Comparison of ENCODE assay signal across 20 cellular contexts in the genomic region with DNA sequence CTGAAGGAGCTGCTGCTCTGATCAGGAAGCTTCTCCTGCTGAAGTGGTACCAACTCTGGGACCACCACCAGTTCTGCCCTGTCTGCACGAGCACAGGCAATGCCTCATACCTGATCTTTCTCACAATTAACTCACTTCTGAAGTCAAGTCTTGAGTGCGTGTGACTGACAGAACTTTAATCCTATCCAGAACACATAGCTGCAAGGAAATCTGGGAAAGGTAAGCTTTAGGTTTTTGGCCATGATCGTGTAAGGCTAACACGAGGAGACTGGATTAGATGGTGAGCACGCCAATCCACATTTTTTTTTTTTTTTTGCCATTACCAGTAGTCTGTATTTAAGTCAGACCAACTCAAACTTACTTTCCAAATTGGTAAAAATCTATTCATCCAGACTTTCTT.
DNase-seq lines count a peak whose midpoint lies in the region; ATAC-seq, FAIRE-seq and TF ChIP-seq lines count a peak whose summit lies in the region.
"Had no signal": no experiment of that assay in that cellular context is flagged by ENCODE, and none has a peak within 500 bp of the region (broad histone marks: within the 10 kb centered on the region; RNA-seq: fewer than 3 reads in every experiment).

No MANE protein-coding gene starts in this region.

- no peak overlapping the region for H3K4me2 ChIP-seq in H1 (ENCODE audit: insufficient read depth in 1 of 2, low read depth in 2 of 2, low read length in 2 of 2)

- CTCF ChIA-PET in H1 (lab: Charles Lee; ENCODE audit: partially characterized antibody): interaction anchor here (0.6 to 7.2 kb wide), 12 partner anchors 9 to 512 kb away, joined by 3 to 48 read pairs (median 3); no protein-coding TSS in a partner anchor

- WGBS in H1 (ENCODE audit: extremely low coverage in 1 of 2, insufficient coverage in 1 of 2, insufficient read length in 1 of 2, insufficient replicate concordance in 2 of 2, low coverage in 1 of 2, low lambda C conversion rate in 2 of 2, missing lambda C conversion rate in 1 of 2), 2 experiments: 88% methylated on average over 5 of the region's 5 CpGs; no CpG with 5 or more reads in 1 of the 2 experiments

- no peaks in the 10 kb centered on the region for H3K79me1 ChIP-seq in H1 (ENCODE audit: low read depth, low read length)

- H3K36me3 ChIP-seq in H1 (ENCODE audit: control insufficient read depth in 2 of 4, insufficient read depth in 4 of 4, low read length in 3 of 4): no peaks in the 10 kb centered on the region

- POLR2A ChIA-PET in H1 (lab: Charles Lee; ENCODE audit: partially characterized antibody): interaction anchor here (0.7 kb wide), 1 partner anchor 169 kb away, joined by 3 read pairs; no protein-coding TSS in a partner anchor

- H3K9me3 ChIP-seq in H1 (ENCODE audit: insufficient read depth in 2 of 2, low read depth in 1 of 2, low read length in 1 of 2): no peaks in the 10 kb centered on the region
- H3K9me3 ChIP-seq: Caco-2 had no signal

- no peak overlapping the region for H3K18ac ChIP-seq in H1 (ENCODE audit: extremely low read depth, low read length)

- no peak overlapping the region for H3K23ac ChIP-seq in H1 (ENCODE audit: insufficient read length)

- no peak overlapping the region for H4K91ac ChIP-seq in H1 (replicated peaks; ENCODE audit: insufficient read length, low read length)

- FAIRE-seq in H1 (lab: Jason Lieb, UNC): peak; percentile 28
- FAIRE-seq: G401.6, GM12892, GM19239 had no signal

- H2BK20ac ChIP-seq in H1 (ENCODE audit: low read length): no peak overlapping the region

- H3K4me3 ChIP-seq in H1 (ENCODE audit: extremely low read depth in 1 of 4, insufficient read depth in 2 of 4, low read depth in 3 of 4, low read length in 4 of 4): no peak overlapping the region
- H3K4me3 ChIP-seq: GM23248 had no signal

- no peak overlapping the region for H2BK12ac ChIP-seq in H1 (ENCODE audit: low read depth, low read length)

- DNase-seq in SK-N-DZ (ENCODE audit: low spot score) (peak; percentile 51), H1 (ENCODE audit: low read depth in 1 of 2, low spot score in 2 of 2) (no peak), NCI-H1105 treated with DMSO at 0.1 percent for 48 hours (lab: John Stamatoyannopoulos, UW) (no peak), NCI-H2227 (lab: John Stamatoyannopoulos, UW; ENCODE audit: unreplicated experiment) (no peak), mesenteric fat pad (ENCODE audit: low spot score) (no peak)
- DNase-seq in activated naive CD4-positive, alpha-beta T cell treated with Interleukin-2 at 50 U/mL for 16 hours: no peak
- DNase-seq: C1 segment of cervical spinal cord; Caco-2; CD4-positive, CD25-positive, alpha-beta regulatory T cell; CD8-positive, alpha-beta T cell; DMS153; DND-41; H9 had no signal

- TF ChIP-seq CTCF in 22Rv1 (IDR thresholded peaks at IDR 0.05) (no peak), H1 (IDR thresholded peaks at IDR 0.05; ENCODE audit: control extremely low read depth in 1 of 3, insufficient read depth in 1 of 3, low read depth in 1 of 3, low read length in 3 of 3) (no peak)

- no peak overlapping the region for H2BK15ac ChIP-seq in H1 (ENCODE audit: low read length)

- no peak overlapping the region for H2AK5ac ChIP-seq in H1 (ENCODE audit: low read depth, low read length)

- H3K56ac ChIP-seq in H1 (replicated peaks; ENCODE audit: insufficient read length, low read depth, low read length): no peak overlapping the region

- H3K27me3 ChIP-seq in H1 (replicated peaks in 1 of 4; ENCODE audit: control insufficient read depth in 3 of 4, extremely low read depth in 1 of 4, insufficient read depth in 3 of 4, low read length in 3 of 4): no peaks in the 10 kb centered on the region

- H2AFZ ChIP-seq in H1 (ENCODE audit: low read length): no peak overlapping the region
- H2AFZ ChIP-seq: GM23248 had no signal

- H3K27ac ChIP-seq in 22Rv1 (peak overlapping the region; percentile 47), H1 (ENCODE audit: low read depth, low read length) (no peak overlapping the region)
- H3K27ac ChIP-seq: GM23248 had no signal

- no peak overlapping the region for H2BK5ac ChIP-seq in H1 (ENCODE audit: low read depth, low read length)

- no peak for TF ChIP-seq EP300 in H1 (IDR thresholded peaks at IDR 0.05; ENCODE audit: borderline replicate concordance in 1 of 2, low read depth in 2 of 2, low read length in 2 of 2)

- no peak overlapping the region for H3K9ac ChIP-seq in H1 (replicated peaks in 1 of 4; ENCODE audit: extremely low read depth in 1 of 4, low read depth in 3 of 4, low read length in 3 of 4)
- H3K9ac ChIP-seq: GM23248 had no signal

- no peak overlapping the region for H3K14ac ChIP-seq in H1 (ENCODE audit: insufficient read length)

- no peaks in the 10 kb centered on the region for H3K79me2 ChIP-seq in H1 (ENCODE audit: control insufficient read depth in 1 of 2, insufficient read depth in 2 of 2, low read length in 2 of 2)

- ATAC-seq in SK-N-SH treated with all-trans-retinoic acid at 6 μM for 48 hours: peak; percentile 16; the same call in 2 of the 3 replicates
- ATAC-seq: CD8-positive, alpha-beta T cell; HCT116 had no signal

- H3K23me2 ChIP-seq in H1 (ENCODE audit: low read depth, low read length): no peaks in the 10 kb centered on the region; the same call in 1 of the 2 replicates

- no peak for TF ChIP-seq RAD21 in H1 (IDR thresholded peaks at IDR 0.05 in 1 of 2, conservative IDR thresholded peaks at IDR 0.05 in 1 of 2; ENCODE audit: low read depth in 2 of 2, low read length in 2 of 2)

- no peaks in the 10 kb centered on the region for H4K20me1 ChIP-seq in H1 (replicated peaks in 1 of 2; ENCODE audit: control insufficient read depth in 1 of 2, insufficient read depth in 2 of 2, low read length in 2 of 2)

- TF ChIP-seq POLR2A in H1 (IDR thresholded peaks at IDR 0.05; ENCODE audit: control extremely low read depth in 1 of 2, low read depth in 2 of 2, low read length in 2 of 2): no peak

- no peak overlapping the region for H4K5ac ChIP-seq in H1 (ENCODE audit: insufficient read length, low read depth, low read length)

- H3K4ac ChIP-seq in H1 (replicated peaks; ENCODE audit: insufficient read length, low read depth, low read length): no peak overlapping the region

- no peak overlapping the region for H2BK120ac ChIP-seq in H1 (replicated peaks; ENCODE audit: low read depth, low read length)

- no peaks in the 10 kb centered on the region for H3K4me1 ChIP-seq in H1 (replicated peaks in 1 of 4; ENCODE audit: control insufficient read depth in 3 of 4, insufficient read depth in 4 of 4, low read length in 3 of 4)
- H3K4me1 ChIP-seq: Caco-2 had no signal

- H4K8ac ChIP-seq in H1 (ENCODE audit: extremely low read depth, insufficient read depth, low read length): no peak overlapping the region

TF ChIP-seq in SK-N-SH treated with all-trans-retinoic acid at 6 μM for 48 hours, 23 proteins besides CTCF, POLR2A, EP300 and RAD21 (continues in another document):
- TF ChIP-seq ZNF8 (CRISPR knock-in tag; IDR thresholded peaks at IDR 0.05) (no peak), RARB (CRISPR knock-in tag; IDR thresholded peaks at IDR 0.05) (no peak)
- TF ChIP-seq, protein P1, sequence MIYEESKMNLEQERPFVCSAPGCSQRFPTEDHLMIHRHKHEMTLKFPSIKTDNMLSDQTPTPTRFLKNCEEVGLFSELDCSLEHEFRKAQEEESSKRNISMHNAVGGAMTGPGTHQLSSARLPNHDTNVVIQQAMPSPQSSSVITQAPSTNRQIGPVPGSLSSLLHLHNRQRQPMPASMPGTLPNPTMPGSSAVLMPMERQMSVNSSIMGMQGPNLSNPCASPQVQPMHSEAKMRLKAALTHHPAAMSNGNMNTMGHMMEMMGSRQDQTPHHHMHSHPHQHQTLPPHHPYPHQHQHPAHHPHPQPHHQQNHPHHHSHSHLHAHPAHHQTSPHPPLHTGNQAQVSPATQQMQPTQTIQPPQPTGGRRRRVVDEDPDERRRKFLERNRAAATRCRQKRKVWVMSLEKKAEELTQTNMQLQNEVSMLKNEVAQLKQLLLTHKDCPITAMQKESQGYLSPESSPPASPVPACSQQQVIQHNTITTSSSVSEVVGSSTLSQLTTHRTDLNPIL (CRISPR knock-in tag; IDR thresholded peaks at IDR 0.05; ENCODE audit: low read depth): no peak

TF ChIP-seq in H1, 55 proteins besides CTCF, POLR2A, EP300 and RAD21:
- TF ChIP-seq RBBP5 (IDR thresholded peaks at IDR 0.05; ENCODE audit: borderline replicate concordance, low read depth, low read length) (no peak), PHF8 (conservative IDR thresholded peaks at IDR 0.05; ENCODE audit: low read depth, low read length) (no peak)
